ENCODE assay signal across 14 cellular contexts in the genomic region with DNA sequence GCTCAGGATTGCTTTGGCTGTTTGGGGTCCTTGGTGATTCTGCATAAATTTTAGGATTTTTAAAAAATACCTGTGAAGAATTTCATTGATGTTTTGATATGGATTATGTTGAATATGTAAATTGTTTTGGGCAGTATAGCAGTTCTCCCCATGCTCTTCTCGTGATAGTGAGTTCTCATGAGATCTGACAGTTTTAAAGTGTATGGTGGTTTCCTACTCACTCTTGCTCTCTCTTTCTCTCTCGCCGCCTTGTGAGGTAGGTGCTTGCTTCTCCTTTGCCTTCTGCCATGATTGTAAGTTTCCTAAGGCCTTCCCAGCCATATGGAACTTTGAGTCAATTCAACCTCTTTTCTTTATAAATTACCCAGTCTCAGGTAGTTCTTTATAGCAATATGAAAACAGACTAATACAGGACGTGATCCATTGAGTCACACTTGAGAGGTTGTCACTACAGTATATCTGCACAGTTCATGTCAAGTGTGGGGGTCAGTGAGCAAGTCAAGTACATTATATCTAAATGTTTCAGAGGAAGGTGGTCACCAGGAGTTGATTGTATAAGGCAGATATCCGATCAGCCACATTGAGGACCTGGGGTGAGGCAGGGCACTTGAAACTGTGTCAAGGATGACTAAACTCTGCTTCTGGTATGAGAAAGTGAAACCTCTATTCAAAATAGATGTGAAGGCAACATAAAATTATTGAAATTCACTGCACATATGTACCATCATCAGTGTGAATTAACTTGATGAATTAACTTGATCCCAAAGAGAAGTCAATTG.
A peak's percentile ranks its signal among the peaks of the same experiment; 100 is the strongest.
DNase-seq lines count a peak whose midpoint lies in the region; ATAC-seq and TF ChIP-seq lines count a peak whose summit lies in the region.
"Had no signal": no experiment of that assay in that cellular context is flagged by ENCODE, and none has a peak within 500 bp of the region (broad histone marks: within the 10 kb centered on the region; RNA-seq: fewer than 3 reads in every experiment).

No MANE protein-coding gene starts in this region.

- no peaks in the 10 kb centered on the region; a peak in 2 of 4 replicates for H3K79me1 ChIP-seq in IMR-90 (ENCODE audit: low read depth in 1 of 2, low read length in 2 of 2)

- H3K14ac ChIP-seq in IMR-90 (replicated peaks; ENCODE audit: low read depth, low read length): no peak overlapping the region; the same call in 1 of the 2 replicates

- BruUV-seq in IMR-90 (replicated peaks; lab: Mats Ljungman, UMichigan): no TSS peak

- H2BK15ac ChIP-seq in IMR-90 (ENCODE audit: low read depth, low read length): no peak overlapping the region

- H2BK5ac ChIP-seq in IMR-90 (ENCODE audit: low read depth, low read length, poor library complexity, severe bottlenecking): peak overlapping the region; percentile 42

- H2AFZ ChIP-seq in IMR-90 (replicated peaks; ENCODE audit: low read length, poor library complexity): no peak overlapping the region

- CTCF ChIA-PET in IMR-90 (lab: Yijun Ruan, JAX): no interaction called here

- peak overlapping the region; percentile 30 for H4K5ac ChIP-seq in IMR-90 (ENCODE audit: low read depth, low read length)

- H2AK5ac ChIP-seq in IMR-90 (ENCODE audit: low read depth, low read length): peak overlapping the region; percentile 7; the same call in 1 of the 2 replicates

- H3K9ac ChIP-seq in IMR-90 (ENCODE audit: low read depth, low read length): no peak overlapping the region

- peaks cover 5% of the 10 kb centered on the region; the same call in 1 of the 2 replicates for H3K9me1 ChIP-seq in IMR-90 (ENCODE audit: insufficient read depth, low read length)

- in situ Hi-C loops in IMR-90 (cut with MboI; ENCODE audit: low sequenced_read_pairs): no loop called here

- no peak for TF ChIP-seq CTCF in GM20000 (IDR thresholded peaks at IDR 0.05; ENCODE audit: extremely low read depth, missing control alignments)
- no peak for TF ChIP-seq CTCF in IMR-90 (conservative IDR thresholded peaks at IDR 0.05; ENCODE audit: low read depth, low read length)

- no peak overlapping the region for H3K4ac ChIP-seq in IMR-90 (ENCODE audit: low read depth, low read length)

- dilution Hi-C loops in IMR-90 (cut with HindIII; ENCODE audit: low sequenced_read_pairs, unreplicated experiment): no loop called here

- H3K56ac ChIP-seq in IMR-90 (ENCODE audit: extremely low read depth, insufficient read depth, low read length): no peak overlapping the region

- no peak overlapping the region for H2BK120ac ChIP-seq in IMR-90 (ENCODE audit: low read depth, low read length)

- intact Hi-C loops in IMR-90 (cut with micrococcal nuclease): no loop called here
- intact Hi-C loops in left cardiac atrium (cut with DNase I): no loop called here

- peaks cover 2% of the 10 kb centered on the region for H3K4me1 ChIP-seq in IMR-90 (ENCODE audit: control insufficient read depth, insufficient read depth, low read length)
- H3K4me1 ChIP-seq: left lung had no signal

- peak overlapping the region; percentile 77 for H3K4me2 ChIP-seq in IMR-90 (ENCODE audit: low read depth, low read length)

- ATAC-seq in GM18519 (IDR thresholded peaks at IDR 0.05; ENCODE audit: low FRiP score, unreplicated experiment) (peak; percentile 93), HG02943 (IDR thresholded peaks at IDR 0.05; ENCODE audit: low read depth, unreplicated experiment) (peak; percentile 99), IMR-90 (ENCODE audit: low read depth) (peak; percentile 32; the same call in 1 of the 2 replicates), left cardiac atrium (no peak)
- ATAC-seq: left lung had no signal

- no peaks in the 10 kb centered on the region for H3K9me3 ChIP-seq in IMR-90 (ENCODE audit: control insufficient read depth, insufficient read depth, low read length)
- H3K9me3 ChIP-seq: left lung had no signal

- TF ChIP-seq RAD21 in IMR-90 (IDR thresholded peaks at IDR 0.05; ENCODE audit: low read length): no peak

- H3K27me3 ChIP-seq in IMR-90 (ENCODE audit: control insufficient read depth, insufficient read depth, low read length): no peaks in the 10 kb centered on the region
- H3K27me3 ChIP-seq: left lung had no signal

- H3K23ac ChIP-seq in IMR-90 (ENCODE audit: low read depth, low read length): no peak overlapping the region

- no peak overlapping the region for H3K27ac ChIP-seq in IMR-90 (ENCODE audit: insufficient read depth, low read length)
- H3K27ac ChIP-seq: C4-2B, left lung had no signal

- no peak overlapping the region; a peak in 1 of 4 replicates for H4K8ac ChIP-seq in IMR-90 (ENCODE audit: low read depth in 2 of 2, low read length in 2 of 2)

- H3K4me3 ChIP-seq in IMR-90 (ENCODE audit: insufficient read depth, low read depth, low read length): no peak overlapping the region
- H3K4me3 ChIP-seq: left lung had no signal

- DNase-seq in GM20000 (ENCODE audit: low spot score) (peak; percentile 6), IMR-90 (peak; percentile 16), NCI-H774 (lab: John Stamatoyannopoulos, UW) (no peak), left cardiac atrium (no peak), T-helper 1 cell (no peak)
- no peak for DNase-seq in central memory CD4-positive, alpha-beta T cell
- DNase-seq: activated CD4-positive, alpha-beta T cell treated with anti-CD3 and anti-CD28 coated beads, Interleukin-2, amount 50 U/mL, for 1 hour; activated naive CD8-positive, alpha-beta T cell treated with anti-CD3 and anti-CD28 coated beads for 36 hours; cortex of kidney; foreskin fibroblast; left lung had no signal

- POLR2A ChIA-PET in IMR-90 (lab: Charles Lee; ENCODE audit: unreplicated experiment): no interaction called here

- H2AK9ac ChIP-seq in IMR-90 (replicated peaks; ENCODE audit: low read depth, low read length, poor library complexity): no peak overlapping the region

- WGBS in IMR-90 (ENCODE audit: extremely low coverage in 2 of 2, insufficient read length in 1 of 2), 2 experiments: no CpG with 5 or more reads among the region's 5 CpGs

- H3K36me3 ChIP-seq in IMR-90 (ENCODE audit: control insufficient read depth, insufficient read depth, low read length): no peaks in the 10 kb centered on the region
- H3K36me3 ChIP-seq: left lung had no signal

- H4K91ac ChIP-seq in IMR-90 (ENCODE audit: insufficient read depth, low read depth, low read length): no peak overlapping the region

- peak overlapping the region; percentile 4; the same call in 1 of the 2 replicates for H3K18ac ChIP-seq in IMR-90 (ENCODE audit: low read depth, low read length)

- no peak overlapping the region for H2BK20ac ChIP-seq in IMR-90 (ENCODE audit: low read depth, low read length)

- H4K20me1 ChIP-seq in IMR-90 (ENCODE audit: insufficient read depth, low read length): no peaks in the 10 kb centered on the region

- TF ChIP-seq POLR2A in IMR-90 (IDR thresholded peaks at IDR 0.05; ENCODE audit: low read depth, low read length): no peak

TF ChIP-seq in IMR-90, 13 proteins besides CTCF, POLR2A, EP300 and RAD21:
- TF ChIP-seq FOS (IDR thresholded peaks at IDR 0.05; ENCODE audit: low read depth, low read length): no peak
- TF ChIP-seq RCOR1 (IDR thresholded peaks at IDR 0.05; ENCODE audit: insufficient replicate concordance, low read length): no peak
- TF ChIP-seq MXI1 (IDR thresholded peaks at IDR 0.05; ENCODE audit: borderline replicate concordance, low read depth, low read length): no peak
- TF ChIP-seq, protein P1, sequence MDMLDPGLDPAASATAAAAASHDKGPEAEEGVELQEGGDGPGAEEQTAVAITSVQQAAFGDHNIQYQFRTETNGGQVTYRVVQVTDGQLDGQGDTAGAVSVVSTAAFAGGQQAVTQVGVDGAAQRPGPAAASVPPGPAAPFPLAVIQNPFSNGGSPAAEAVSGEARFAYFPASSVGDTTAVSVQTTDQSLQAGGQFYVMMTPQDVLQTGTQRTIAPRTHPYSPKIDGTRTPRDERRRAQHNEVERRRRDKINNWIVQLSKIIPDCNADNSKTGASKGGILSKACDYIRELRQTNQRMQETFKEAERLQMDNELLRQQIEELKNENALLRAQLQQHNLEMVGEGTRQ (IDR thresholded peaks at IDR 0.05; ENCODE audit: low read depth, low read length): no peak
- no peak for TF ChIP-seq MAZ (IDR thresholded peaks at IDR 0.05; ENCODE audit: borderline replicate concordance, low read depth, low read length)
- TF ChIP-seq RFX5 (IDR thresholded peaks at IDR 0.05; ENCODE audit: low read depth, low read length): no peak
- no peak for TF ChIP-seq CEBPB (IDR thresholded peaks at IDR 0.05; ENCODE audit: low read depth, low read length)
- TF ChIP-seq NFE2L2 (IDR thresholded peaks at IDR 0.05; ENCODE audit: low read depth, low read length): no peak
- no peak for TF ChIP-seq MAFK (IDR thresholded peaks at IDR 0.05; ENCODE audit: low read depth, low read length)
- TF ChIP-seq CHD1 (IDR thresholded peaks at IDR 0.05; ENCODE audit: low read depth, low read length): no peak
- no peak for TF ChIP-seq ELK1 (IDR thresholded peaks at IDR 0.05; ENCODE audit: borderline replicate concordance, low read depth, low read length)
- no peak for TF ChIP-seq BHLHE40 (IDR thresholded peaks at IDR 0.05; ENCODE audit: low read depth, low read length)
- no peak for TF ChIP-seq SMC3 (IDR thresholded peaks at IDR 0.05; ENCODE audit: low read depth, low read length)

Comparison
In these comparisons a context has a peak if more than half of its experiments do, and no peak if none do; other contexts are left out.
1. ATAC-seq: peak in GM18519 (single experiment), HG02943 (single experiment) and IMR-90 (single experiment); none in left cardiac atrium (0 of 2).
2. DNase-seq: peak in GM20000 (single experiment) and IMR-90 (single experiment); none in central memory CD4-positive, alpha-beta T cell (single experiment), NCI-H774 (single experiment), left cardiac atrium (single experiment) and T-helper 1 cell (0 of 5).